21 cellular contexts compared by ENCODE assay signal in genomic region chr2:187165936-187166335, GRCh38.
DNase-seq lines count a peak whose midpoint lies in the region; ATAC-seq, FAIRE-seq and TF ChIP-seq lines count a peak whose summit lies in the region.
"Had no signal": no experiment of that assay in that cellular context is flagged by ENCODE, and none has a peak within 500 bp of the region (broad histone marks: within the 10 kb centered on the region; RNA-seq: fewer than 3 reads in every experiment).

No MANE protein-coding gene starts in this region.

- no peaks in the 10 kb centered on the region for H3K36me3 ChIP-seq in astrocyte (ENCODE audit: insufficient read depth, low read length)
- H3K36me3 ChIP-seq in keratinocyte (ENCODE audit: control insufficient read depth in 2 of 2, extremely low read depth in 1 of 2, insufficient read depth in 2 of 2, low read length in 2 of 2) = no peaks in the 10 kb centered on the region
- H3K36me3 ChIP-seq in parathyroid adenoma (ENCODE audit: control insufficient read depth, insufficient read depth, low read length) = peaks cover 2% of the 10 kb centered on the region
- no peaks in the 10 kb centered on the region for H3K36me3 ChIP-seq in left lung

- no peaks in the 10 kb centered on the region for H3K4me1 ChIP-seq in astrocyte (ENCODE audit: insufficient read depth, low read length)
- H3K4me1 ChIP-seq in keratinocyte (ENCODE audit: control insufficient read depth, extremely low read depth, insufficient read depth, low read length) = no peaks in the 10 kb centered on the region
- peaks cover 4% of the 10 kb centered on the region for H3K4me1 ChIP-seq in parathyroid adenoma
- no peaks in the 10 kb centered on the region for H3K4me1 ChIP-seq in left lung

- H3K9me3 ChIP-seq in astrocyte (ENCODE audit: insufficient read depth, low read depth, low read length) (no peaks in the 10 kb centered on the region), keratinocyte (ENCODE audit: control insufficient read depth, low read depth, low read length) (no peaks in the 10 kb centered on the region), parathyroid adenoma (ENCODE audit: control insufficient read depth, low read length) (no peaks in the 10 kb centered on the region), left lung (no peaks in the 10 kb centered on the region)

- H3K27ac ChIP-seq in astrocyte (ENCODE audit: low read depth, low read length) (no peak overlapping the region), keratinocyte (ENCODE audit: control insufficient read depth, insufficient read depth, low read length) (no peak overlapping the region), parathyroid adenoma (no peak overlapping the region), left lung (no peak overlapping the region)
- H3K27ac ChIP-seq: C4-2B, GM23248, KMS-11 had no signal

- H3K27me3 Mint-ChIP-seq in astrocyte (ENCODE audit: low read depth, unreplicated experiment) = no peaks in the 10 kb centered on the region

- H3K4me2 ChIP-seq in astrocyte (ENCODE audit: low read length) (no peak overlapping the region), keratinocyte (ENCODE audit: control insufficient read depth, extremely low read depth, insufficient read depth, low read depth, low read length) (no peak overlapping the region), parathyroid adenoma (ENCODE audit: low read length) (no peak overlapping the region)
- H3K4me2 ChIP-seq: KMS-11 had no signal

- H3K27me3 ChIP-seq in astrocyte (ENCODE audit: insufficient read depth, low read length) (no peaks in the 10 kb centered on the region), keratinocyte (ENCODE audit: control insufficient read depth, extremely low read depth, insufficient read depth, low read length) (no peaks in the 10 kb centered on the region), parathyroid adenoma (ENCODE audit: control insufficient read depth, insufficient read depth, low read length) (no peaks in the 10 kb centered on the region), left lung (no peaks in the 10 kb centered on the region)

- H3K4me3 ChIP-seq in astrocyte (ENCODE audit: insufficient read depth, low read depth, low read length) = no peak overlapping the region
- H3K4me3 ChIP-seq in keratinocyte (ENCODE audit: control insufficient read depth in 2 of 3, extremely low read depth in 1 of 3, insufficient read depth in 2 of 3, low read depth in 1 of 3, low read length in 3 of 3) = no peak overlapping the region
- H3K4me3 ChIP-seq in parathyroid adenoma (ENCODE audit: low read depth, low read length) = no peak overlapping the region
- no peak overlapping the region for H3K4me3 ChIP-seq in left lung
- H3K4me3 ChIP-seq: GM23248 had no signal

- no peaks in the 10 kb centered on the region for H4K20me1 ChIP-seq in astrocyte (ENCODE audit: insufficient read depth, low read length)
- no peaks in the 10 kb centered on the region for H4K20me1 ChIP-seq in keratinocyte (ENCODE audit: control insufficient read depth, extremely low read depth, insufficient read depth, low read length)

- H3K36me3 Mint-ChIP-seq in astrocyte (ENCODE audit: low read depth, unreplicated experiment) = no peaks in the 10 kb centered on the region

- ATAC-seq in left lung = no peak

- no peak for TF ChIP-seq CTCF in astrocyte (IDR thresholded peaks at IDR 0.05; ENCODE audit: insufficient read depth, low read depth, low read length)
- no peak for TF ChIP-seq CTCF in keratinocyte (optimal IDR thresholded peaks at IDR 0.05 in 1 of 3, IDR thresholded peaks at IDR 0.05 in 1 of 3, conservative IDR thresholded peaks at IDR 0.05 in 1 of 3; ENCODE audit: extremely low read depth in 1 of 3, insufficient read depth in 2 of 3, low read length in 3 of 3)
- TF ChIP-seq CTCF in parathyroid adenoma (IDR thresholded peaks at IDR 0.05) = no peak
- TF ChIP-seq CTCF in left lung (IDR thresholded peaks at IDR 0.05) = no peak

- peak; percentile 60 for FAIRE-seq in GM19239 (lab: Jason Lieb, UNC)
- no peak for FAIRE-seq in astrocyte (lab: Jason Lieb, UNC)
- no peak for FAIRE-seq in keratinocyte (lab: Jason Lieb, UNC)
- FAIRE-seq: A204.1, GM12891, GM18507 had no signal

- peaks cover 2% of the 10 kb centered on the region for H3K4me1 Mint-ChIP-seq in astrocyte (ENCODE audit: low read depth, unreplicated experiment)

- H3K4me3 Mint-ChIP-seq in astrocyte (ENCODE audit: unreplicated experiment) = no peak overlapping the region

- intact Hi-C loops in left lung (cut with DNase I) = no loop called here

- H2AFZ ChIP-seq in astrocyte (ENCODE audit: low read depth, low read length) (no peak overlapping the region), keratinocyte (ENCODE audit: control insufficient read depth, low read length) (peak overlapping the region; percentile 29), parathyroid adenoma (peak overlapping the region; percentile 30)
- H2AFZ ChIP-seq: GM23248 had no signal

- H3K9ac ChIP-seq in astrocyte (ENCODE audit: low read length) (no peak overlapping the region), keratinocyte (ENCODE audit: control insufficient read depth, extremely low read depth, insufficient read depth, low read length) (no peak overlapping the region), parathyroid adenoma (no peak overlapping the region)
- H3K9ac ChIP-seq: GM23248, KMS-11 had no signal

- no peak overlapping the region for H3K27ac Mint-ChIP-seq in astrocyte (ENCODE audit: unreplicated experiment)

- dilution Hi-C loops in keratinocyte (cut with MboI; ENCODE audit: extremely low pct_ligation_motif_present, low sequenced_read_pairs) = no loop called here

- H3K79me2 ChIP-seq in astrocyte (ENCODE audit: insufficient read depth, low read length) = no peaks in the 10 kb centered on the region
- H3K79me2 ChIP-seq in keratinocyte (ENCODE audit: control insufficient read depth, insufficient read depth, low read length) = no peaks in the 10 kb centered on the region
- no peaks in the 10 kb centered on the region for H3K79me2 ChIP-seq in parathyroid adenoma

- no peaks in the 10 kb centered on the region for H3K9me1 ChIP-seq in keratinocyte (ENCODE audit: control insufficient read depth, extremely low read depth, insufficient read depth, low read length)

- no peaks in the 10 kb centered on the region for H3K9me3 Mint-ChIP-seq in astrocyte (ENCODE audit: unreplicated experiment)

- DNase-seq in GM19239 (ENCODE audit: insufficient read length, low spot score) = no peak
- DNase-seq in astrocyte (ENCODE audit: low read depth) = peak; percentile 29
- no peak for DNase-seq in keratinocyte (ENCODE audit: low read depth, low spot score)
- no peak for DNase-seq in iPS-NIHi7 (ENCODE audit: extremely low spot score)
- DNase-seq in GOT3 (lab: John Stamatoyannopoulos, UW) = no peak
- DNase-seq in left lung = no peak
- DNase-seq: DMS 273 treated with DMSO at 0.1 percent for 48 hours, GDM1, GM23248, MM.1S, NCI-H1105, NCI-H1694, NCI-H226, NCI-H524 treated with DMSO at 0.1 percent for 48 hours, SHP77 had no signal
